Comparison of ENCODE assay signal across 7 cellular contexts in genomic region chr3:53845881-53846133, GRCh38. TPM values are rescaled to one million over a fixed set of nuclear protein-coding genes. Genes with fewer than 3 reads are reported as not detected.
DNase-seq lines count a peak whose midpoint lies in the region; ATAC-seq and TF ChIP-seq lines count a peak whose summit lies in the region.

No MANE protein-coding gene starts in this region.

- no peak for TF ChIP-seq POLR2A in suprapubic skin (IDR thresholded peaks at IDR 0.05)

- WGBS in suprapubic skin, result 2% methylated on average over 11 of the region's 34 CpGs

- H3K27ac ChIP-seq in suprapubic skin, result peak overlapping the region; percentile 73

- no peaks in the 10 kb centered on the region for H3K9me3 ChIP-seq in suprapubic skin

- TF ChIP-seq CTCF in kidney epithelial cell (IDR thresholded peaks at IDR 0.05; ENCODE audit: insufficient read depth, low read length, poor library complexity, severe bottlenecking), result no peak
- TF ChIP-seq CTCF in suprapubic skin (IDR thresholded peaks at IDR 0.05), result no peak

- H3K4me3 ChIP-seq in kidney epithelial cell (ENCODE audit: low read depth, low read length) (peak overlapping the region; percentile 52), suprapubic skin (peak overlapping the region; percentile 73)

- TF ChIP-seq EP300 in suprapubic skin (IDR thresholded peaks at IDR 0.05), result no peak

- H3K36me3 Mint-ChIP-seq in activated naive CD8-positive, alpha-beta T cell treated with anti-CD3 and anti-CD28 coated beads, Interleukin-2, amount 50 U/mL, for 24 hours (ENCODE audit: low read depth), result no peaks in the 10 kb centered on the region

- H3K36me3 ChIP-seq in kidney epithelial cell (ENCODE audit: control insufficient read depth, insufficient read depth, low read length), result no peaks in the 10 kb centered on the region
- no peaks in the 10 kb centered on the region for H3K36me3 ChIP-seq in suprapubic skin

- peaks cover 55% of the 10 kb centered on the region for H3K27me3 Mint-ChIP-seq in activated naive CD8-positive, alpha-beta T cell treated with anti-CD3 and anti-CD28 coated beads, Interleukin-2, amount 50 U/mL, for 24 hours

- no peaks in the 10 kb centered on the region for H3K9me3 Mint-ChIP-seq in activated naive CD8-positive, alpha-beta T cell treated with anti-CD3 and anti-CD28 coated beads, Interleukin-2, amount 50 U/mL, for 24 hours

- H3K27me3 ChIP-seq in kidney epithelial cell (ENCODE audit: control insufficient read depth, insufficient read depth, low read length), result peaks cover 5% of the 10 kb centered on the region
- peaks cover 16% of the 10 kb centered on the region for H3K27me3 ChIP-seq in suprapubic skin

- peaks cover 17% of the 10 kb centered on the region for H3K4me1 ChIP-seq in suprapubic skin

- no peak for DNase-seq in activated naive CD8-positive, alpha-beta T cell treated with anti-CD3 and anti-CD28 coated beads, Interleukin-2, amount 50 U/mL, for 24 hours
- no peak for DNase-seq in kidney epithelial cell (ENCODE audit: low read depth)
- no peak for DNase-seq in suprapubic skin (ENCODE audit: low spot score in 2 of 2)
- DNase-seq in stimulated activated CD4-positive, alpha-beta T cell treated with anti-CD3 and anti-CD28 coated beads, Interleukin-2, amount 100 ng/mL, for 48 hours, result no peak
- DNase-seq in NCI-H524 treated with DMSO at 0.1 percent for 48 hours (lab: John Stamatoyannopoulos, UW), result no peak

- peaks cover 10% of the 10 kb centered on the region for H3K4me1 Mint-ChIP-seq in activated naive CD8-positive, alpha-beta T cell treated with anti-CD3 and anti-CD28 coated beads, Interleukin-2, amount 50 U/mL, for 24 hours

- ATAC-seq in HG02678 (IDR thresholded peaks at IDR 0.05; ENCODE audit: unreplicated experiment), result peak; percentile 4
- ATAC-seq in activated naive CD8-positive, alpha-beta T cell treated with anti-CD3 and anti-CD28 coated beads, Interleukin-2, amount 50 U/mL, for 24 hours, result peak; percentile 15
- ATAC-seq in HG02840 (IDR thresholded peaks at IDR 0.05; ENCODE audit: low FRiP score, unreplicated experiment), result no peak

- H3K4me3 Mint-ChIP-seq in activated naive CD8-positive, alpha-beta T cell treated with anti-CD3 and anti-CD28 coated beads, Interleukin-2, amount 50 U/mL, for 24 hours, result peak overlapping the region; percentile 55

- H3K27ac Mint-ChIP-seq in activated naive CD8-positive, alpha-beta T cell treated with anti-CD3 and anti-CD28 coated beads, Interleukin-2, amount 50 U/mL, for 24 hours, result no peak overlapping the region

RNA-seq across cellular contexts. Expression of gene CHDH, which starts 0.4 kb away (rescaled TPM):
- total RNA-seq in kidney epithelial cell (2.5 and 3.3 TPM in 2 replicates), suprapubic skin (10 to 100 TPM in 2 of 4 donors, 1 to 10 TPM in 2; 6.0 to 26.4 (median 9.3) TPM)

RNA-seq across cellular contexts. Expression of gene IL17RB, which starts 0.6 kb away (rescaled TPM):
- 0.04 and 0.27 TPM in 2 replicates for total RNA-seq in kidney epithelial cell
- total RNA-seq in suprapubic skin, result 1 to 10 TPM; 1.7 to 5.1 (median 2.2) TPM

RNA-seq across cellular contexts. Expression of gene ACTR8, which starts 36.1 kb away (rescaled TPM):
- total RNA-seq in kidney epithelial cell (31.3 and 39.2 TPM in 2 replicates), suprapubic skin (10 to 100 TPM; 15.0 to 21.3 (median 15.8) TPM)

RNA-seq across cellular contexts. Expression of gene SELENOK, which starts 45.9 kb away (rescaled TPM):
- total RNA-seq in kidney epithelial cell (58.4 and 67.5 TPM in 2 replicates), suprapubic skin (10 to 100 TPM; 36.5 to 48.1 (median 45.4) TPM)
